In genomic region chr2:235707411-235708096, GRCh38 we compare ENCODE assay signal across 20 cellular contexts.
"Had no signal": no experiment of that assay in that cellular context is flagged by ENCODE, and none has a peak within 500 bp of the region (broad histone marks: within the 10 kb centered on the region; RNA-seq: fewer than 3 reads in every experiment).

No MANE protein-coding gene starts in this region.

- DNase-seq: activated naive CD4-positive, alpha-beta T cell treated with anti-CD3 and anti-CD28 coated beads for 36 hours; central memory CD4-positive, alpha-beta T cell; effector CD4-positive, alpha-beta T cell; hippocampal formation; kidney; left lung; mammary epithelial cell; naive thymus-derived CD4-positive, alpha-beta T cell; occipital lobe; right cardiac atrium; T-cell; T-helper 9 cell; upper lobe of right lung had no signal

- H3K36me3 Mint-ChIP-seq: naive thymus-derived CD4-positive, alpha-beta T cell; T-cell had no signal

- H3K27me3 Mint-ChIP-seq: progenitor cell of endocrine pancreas had no signal

- H3K4me3 Mint-ChIP-seq: activated naive CD4-positive, alpha-beta T cell treated with anti-CD3 and anti-CD28 coated beads for 36 hours; naive thymus-derived CD4-positive, alpha-beta T cell; stimulated activated naive CD8-positive, alpha-beta T cell treated with anti-CD3 and anti-CD28 coated beads, Interleukin-15, Interleukin-2, amounts not matched to agents 100 ng/mL and 50 ng/mL, for 24 hours; T-cell had no signal

- H3K27ac ChIP-seq: coronary artery, esophagus muscularis mucosa, left lung, upper lobe of right lung had no signal

- H3K9me3 Mint-ChIP-seq: activated naive CD4-positive, alpha-beta T cell treated with anti-CD3 and anti-CD28 coated beads for 36 hours; activated T-helper 2 cell treated with anti-CD3 and anti-CD28 coated beads, Interferon-gamma antibody, Interleukin-2, Interleukin-4, amounts not matched to agents 10 μg/mL and 5 μg/mL and 100 μg/mL, durations not matched to agents 14 hours and 24 hours and 36 hours; stimulated activated naive CD8-positive, alpha-beta T cell treated with anti-CD3 and anti-CD28 coated beads, Interleukin-15, Interleukin-2, amounts not matched to agents 100 ng/mL and 50 ng/mL, for 24 hours; T-cell had no signal

- FAIRE-seq: kidney had no signal

- H3K4me1 ChIP-seq: left lung, upper lobe of right lung had no signal

- H3K27me3 ChIP-seq: esophagus muscularis mucosa, left lung, upper lobe of right lung had no signal

- H3K4me1 Mint-ChIP-seq: T-cell had no signal

- H3K9me3 ChIP-seq: esophagus muscularis mucosa, left lung, upper lobe of right lung had no signal

- H3K27ac Mint-ChIP-seq: activated naive CD4-positive, alpha-beta T cell treated with anti-CD3 and anti-CD28 coated beads for 36 hours; activated T-helper 2 cell treated with anti-CD3 and anti-CD28 coated beads, Interferon-gamma antibody, Interleukin-2, Interleukin-4, amounts not matched to agents 10 μg/mL and 5 μg/mL and 100 μg/mL, durations not matched to agents 14 hours and 24 hours and 36 hours; naive thymus-derived CD4-positive, alpha-beta T cell; progenitor cell of endocrine pancreas; stimulated activated naive CD8-positive, alpha-beta T cell treated with anti-CD3 and anti-CD28 coated beads, Interleukin-15, Interleukin-2, amounts not matched to agents 100 ng/mL and 50 ng/mL, for 24 hours; T-cell had no signal

- H3K4me3 ChIP-seq: coronary artery, esophagus muscularis mucosa, left lung, smooth muscle cell, upper lobe of right lung had no signal

- ATAC-seq: activated CD4-positive, CD25-positive, alpha-beta regulatory T cell treated with anti-CD3 and anti-CD28 coated beads, Interleukin-2, amount 50 U/mL, for 24 hours; left lung; naive thymus-derived CD4-positive, alpha-beta T cell; right cardiac atrium; T-cell; upper lobe of right lung had no signal

- H3K4me2 ChIP-seq: smooth muscle cell had no signal

- H3K36me3 ChIP-seq: left lung, upper lobe of right lung had no signal
